In genomic region chr6:47307362-47308222, GRCh38 we compare ENCODE assay signal across 1 cellular context.
TF ChIP-seq lines count a peak whose summit lies in the region.

No MANE protein-coding gene starts in this region.

TF ChIP-seq in H1, 55 proteins besides CTCF, POLR2A, EP300 and RAD21:
- TF ChIP-seq KDM1A (IDR thresholded peaks at IDR 0.05; ENCODE audit: borderline replicate concordance, low read length) (0 out of 2 replicates have a peak, but pooled peaks have one; percentile 18), ASH2L (IDR thresholded peaks at IDR 0.05; ENCODE audit: low read length) (no peak)
